ENCODE assay signal across 8 cellular contexts in the genomic region with DNA sequence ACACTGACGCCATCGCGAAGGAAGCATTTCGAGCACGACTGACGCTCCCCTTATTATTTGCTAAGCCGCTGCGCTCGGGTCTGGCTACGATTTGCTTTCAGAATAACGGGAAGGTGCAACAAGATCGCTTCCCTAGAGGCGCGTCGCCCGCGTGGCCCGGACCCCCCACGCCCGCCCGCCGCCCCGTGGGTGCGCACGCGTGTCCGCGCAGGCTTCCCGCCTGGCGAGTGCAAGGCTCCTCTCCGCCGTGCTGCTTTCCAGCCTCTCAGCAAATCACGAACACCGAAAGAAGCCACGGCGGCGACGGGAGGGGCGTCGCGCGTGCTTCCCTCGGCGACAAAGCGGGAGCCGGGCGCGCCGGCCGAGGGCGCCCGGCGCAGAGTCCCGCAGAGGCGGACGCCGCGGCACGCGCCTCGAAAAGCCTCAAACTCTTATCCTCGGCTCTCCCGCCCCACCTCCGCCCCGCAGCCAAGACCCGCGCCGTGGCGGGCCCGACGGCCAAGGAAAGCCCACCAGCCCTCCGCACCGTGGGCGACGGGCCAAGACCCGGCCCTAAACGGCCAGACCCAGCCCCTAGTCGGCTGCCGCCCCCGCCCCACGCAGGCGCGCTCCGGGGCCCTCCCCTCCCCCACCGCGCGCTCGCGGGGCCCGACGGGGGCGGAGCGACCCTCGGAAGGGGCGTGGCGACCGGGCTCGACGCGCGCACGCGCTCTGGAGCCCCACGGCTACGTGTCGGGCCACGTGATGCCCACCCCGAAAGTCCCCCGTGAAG.
DNase-seq lines count a peak whose midpoint lies in the region; ATAC-seq lines count a peak whose summit lies in the region.

No MANE protein-coding gene starts in this region.

- ATAC-seq in GM18870 (IDR thresholded peaks at IDR 0.05; ENCODE audit: unreplicated experiment) = peak; percentile 51
- peak; percentile 53 for ATAC-seq in HG03097 (IDR thresholded peaks at IDR 0.05; ENCODE audit: low FRiP score, unreplicated experiment)
- peak; percentile 60 for ATAC-seq in memory B cell (ENCODE audit: low read depth)

- peaks cover under 1% of the 10 kb centered on the region for H3K4me1 ChIP-seq in effector memory CD4-positive, alpha-beta T cell (ENCODE audit: control insufficient read depth, insufficient read depth, low read length, poor library complexity, severe bottlenecking)

- peaks cover 14% of the 10 kb centered on the region for H3K4me1 Mint-ChIP-seq in memory B cell

- peak overlapping the region; percentile 72 for H3K4me3 ChIP-seq in effector memory CD4-positive, alpha-beta T cell (ENCODE audit: insufficient read depth, low read depth, low read length, poor library complexity, severe bottlenecking)

- no peaks in the 10 kb centered on the region for H3K9me3 Mint-ChIP-seq in memory B cell

- no peaks in the 10 kb centered on the region for H3K9me3 ChIP-seq in effector memory CD4-positive, alpha-beta T cell (ENCODE audit: control insufficient read depth, low read length)

- peaks cover 3% of the 10 kb centered on the region for H3K36me3 Mint-ChIP-seq in memory B cell

- no peaks in the 10 kb centered on the region for H3K27me3 Mint-ChIP-seq in memory B cell

- H3K27ac ChIP-seq in effector memory CD4-positive, alpha-beta T cell (ENCODE audit: insufficient read depth, low read length, poor library complexity, severe bottlenecking) = peak overlapping the region; percentile 93

- peak overlapping the region; percentile 91 for H3K27ac Mint-ChIP-seq in memory B cell

- no peaks in the 10 kb centered on the region for H3K36me3 ChIP-seq in effector memory CD4-positive, alpha-beta T cell (ENCODE audit: control insufficient read depth, insufficient read depth, low read length)

- no peaks in the 10 kb centered on the region for H3K27me3 ChIP-seq in effector memory CD4-positive, alpha-beta T cell (replicated peaks; ENCODE audit: control insufficient read depth, insufficient read depth, low read length, poor library complexity, severe bottlenecking)

- H3K4me3 Mint-ChIP-seq in memory B cell = peak overlapping the region; percentile 84

- DNase-seq in AML-193 (lab: John Stamatoyannopoulos, UW) (peak; percentile 14 to 28), NCI-H748 (lab: John Stamatoyannopoulos, UW; ENCODE audit: unreplicated experiment) (peak; percentile 83), memory B cell (ENCODE audit: low spot score in 2 of 2) (peak; percentile 98)
- DNase-seq in activated CD8-positive, alpha-beta memory T cell treated with anti-CD3 and anti-CD28 coated beads for 48 hours (ENCODE audit: low read depth in 2 of 3, low spot score in 2 of 3) = peak; percentile 75 to 77 (median 76)
- DNase-seq in effector memory CD4-positive, alpha-beta T cell = peak; percentile 84 to 88 (median 87)
- DNase-seq in stimulated activated CD4-positive, alpha-beta T cell treated with anti-CD3 and anti-CD28 coated beads, TNF-alpha, amount 100 ng/mL, for 48 hours (ENCODE audit: low read depth in 3 of 3) = peak; percentile 73 to 84 (median 76)

Comparison
In these comparisons a context has a peak if more than half of its experiments do, and no peak if none do; other contexts are left out.
1. Peak in every context shown above with its lines: DNase-seq, ATAC-seq, H3K4me3 ChIP-seq and H3K27ac ChIP-seq.
2. DNase-seq: peak in every context shown above with its lines; median percentile 98 in memory B cell; 87 in effector memory CD4-positive, alpha-beta T cell; 83 in NCI-H748; 76 in activated CD8-positive, alpha-beta memory T cell treated with anti-CD3 and anti-CD28 coated beads for 48 hours; 76 in stimulated activated CD4-positive, alpha-beta T cell treated with anti-CD3 and anti-CD28 coated beads, TNF-alpha, amount 100 ng/mL, for 48 hours; 21 in AML-193.